ENCODE assay signal across 26 cellular contexts in the genomic region with DNA sequence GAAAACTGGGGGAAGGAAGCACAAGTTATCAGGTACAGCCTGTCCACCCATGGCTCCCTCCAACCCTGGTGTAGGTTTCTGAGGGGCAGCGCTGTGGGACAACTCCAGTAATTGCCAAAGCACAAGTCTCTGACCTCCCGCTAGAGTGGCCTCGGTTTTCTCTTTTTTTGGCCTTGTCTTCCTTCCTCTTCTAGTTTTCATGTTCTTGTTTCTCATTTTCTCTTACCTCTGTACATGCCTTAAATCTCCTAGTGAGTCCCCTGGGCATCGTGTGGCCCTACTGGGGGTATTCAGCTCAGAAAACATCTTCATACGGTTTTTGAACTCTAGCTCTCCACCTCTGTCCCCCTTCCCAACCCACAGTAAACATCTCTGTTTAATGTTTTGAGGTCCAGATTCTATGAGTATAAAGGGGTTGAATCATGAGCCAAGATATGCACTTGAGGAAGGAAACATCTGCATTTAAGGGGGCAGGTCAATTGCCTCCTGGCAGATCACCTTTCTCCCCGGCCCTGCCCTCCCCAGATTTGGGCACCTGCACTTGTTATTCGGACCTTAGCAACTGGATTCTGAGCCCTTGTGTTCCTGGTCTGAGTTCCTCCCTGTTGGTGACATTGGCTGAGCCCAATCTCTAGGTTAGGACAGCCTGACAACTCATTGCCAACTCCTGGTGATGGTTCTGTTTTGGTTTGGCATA. TPM values are rescaled to one million over a fixed set of nuclear protein-coding genes. Genes with fewer than 3 reads are reported as not detected.
DNase-seq lines count a peak whose midpoint lies in the region; ATAC-seq and TF ChIP-seq lines count a peak whose summit lies in the region.
"Had no signal": no experiment of that assay in that cellular context is flagged by ENCODE, and none has a peak within 500 bp of the region (broad histone marks: within the 10 kb centered on the region; RNA-seq: fewer than 3 reads in every experiment).

No MANE protein-coding gene starts in this region.

- H3K36me3 ChIP-seq in breast epithelium (no peaks in the 10 kb centered on the region), mesenchymal stem cell (ENCODE audit: control insufficient read depth in 1 of 2, insufficient read depth in 2 of 2, low read depth in 1 of 2, low read length in 2 of 2) (no peaks in the 10 kb centered on the region)
- H3K36me3 ChIP-seq: cardiac muscle cell, colonic mucosa, esophagus squamous epithelium, neural progenitor cell, uterus had no signal

- peak overlapping the region; percentile 70 to 77 for H3K27ac ChIP-seq in breast epithelium
- no peak overlapping the region for H3K27ac ChIP-seq in mesenchymal stem cell (ENCODE audit: low read length, poor library complexity, severe bottlenecking)
- H3K27ac ChIP-seq: cardiac muscle cell, colonic mucosa, neural progenitor cell had no signal

- no peak overlapping the region for H4K8ac ChIP-seq in mesenchymal stem cell (ENCODE audit: low read length)

- intact Hi-C loops in breast epithelium (cut with DNase I; ENCODE audit: low total_unique reads), result no loop called here
- intact Hi-C loops in MCF 10A (cut with micrococcal nuclease), result no loop called here
- intact Hi-C loops in activated B cell treated with CpG ODN at 0.5 μM for 24 hours (cut with micrococcal nuclease), result loop anchor here (1.0 kb wide), 1 partner anchor 12 kb away; no protein-coding TSS in a partner anchor

- H3K4me1 Mint-ChIP-seq in MCF 10A (ENCODE audit: insufficient read depth, unreplicated experiment) (peaks cover 18% of the 10 kb centered on the region), activated B cell treated with CpG ODN at 0.5 μM for 24 hours (peaks cover 44% of the 10 kb centered on the region)
- H3K4me1 Mint-ChIP-seq: activated CD4-positive, alpha-beta memory T cell treated with anti-CD3 and anti-CD28 coated beads, Interleukin-2, amount 10 ng/mL, durations not matched to agents 7 days and 5 days; activated T-helper 17 cell treated with anti-CD3 and anti-CD28 coated beads, Interleukin-2, amount 50 U/mL, for 72 hours had no signal

- H3K27me3 Mint-ChIP-seq in MCF 10A (ENCODE audit: insufficient read depth, unreplicated experiment), result peaks cover 19% of the 10 kb centered on the region
- no peaks in the 10 kb centered on the region for H3K27me3 Mint-ChIP-seq in activated B cell treated with CpG ODN at 0.5 μM for 24 hours

- H2AFZ ChIP-seq in mesenchymal stem cell (ENCODE audit: low read depth, low read length), result no peak overlapping the region
- H2AFZ ChIP-seq: neural progenitor cell had no signal

- H3K18ac ChIP-seq in mesenchymal stem cell (ENCODE audit: low read depth in 1 of 2, low read length in 2 of 2), result no peak overlapping the region

- POLR2A ChIA-PET in MCF 10A (lab: Yijun Ruan, JAX) (interaction anchor here (0.6 to 1.1 kb wide), 4 partner anchors 9 to 37 kb away, joined by 3 to 14 read pairs (median 4); no protein-coding TSS in a partner anchor), activated B cell treated with CpG ODN at 0.5 μM for 24 hours (lab: Charles Lee) (interaction anchor here (0.9 kb wide), 1 partner anchor 53 kb away, joined by 4 read pairs; no protein-coding TSS in a partner anchor)

- H3K9ac ChIP-seq in mesenchymal stem cell (ENCODE audit: low read length), result no peak overlapping the region
- H3K9ac ChIP-seq: neural progenitor cell had no signal

- peak overlapping the region in 1 of 2 experiments; percentile 15 for H2BK12ac ChIP-seq in mesenchymal stem cell (ENCODE audit: low read length in 2 of 2)

- H3K4ac ChIP-seq in mesenchymal stem cell (ENCODE audit: low read depth in 1 of 2, low read length in 2 of 2), result no peak overlapping the region

- H3K4me3 Mint-ChIP-seq in MCF 10A (ENCODE audit: unreplicated experiment) (no peak overlapping the region), activated B cell treated with CpG ODN at 0.5 μM for 24 hours (peak overlapping the region; percentile 9)
- H3K4me3 Mint-ChIP-seq: activated CD4-positive, alpha-beta memory T cell treated with anti-CD3 and anti-CD28 coated beads, Interleukin-2, amount 10 ng/mL, durations not matched to agents 7 days and 5 days; activated naive CD8-positive, alpha-beta T cell; activated T-helper 17 cell treated with anti-CD3 and anti-CD28 coated beads, Interleukin-2, amount 50 U/mL, for 72 hours; CD8-positive, alpha-beta memory T cell; neural progenitor cell had no signal

- no peak for TF ChIP-seq POLR2A in breast epithelium (IDR thresholded peaks at IDR 0.05)

- no peak overlapping the region for H3K4me2 ChIP-seq in mesenchymal stem cell (ENCODE audit: low read length, poor library complexity, severe bottlenecking)
- H3K4me2 ChIP-seq: neural progenitor cell had no signal

- no peak overlapping the region for H3K4me3 ChIP-seq in breast epithelium
- no peak overlapping the region for H3K4me3 ChIP-seq in mesenchymal stem cell (ENCODE audit: insufficient read depth in 1 of 2, low read depth in 1 of 2, low read length in 2 of 2)
- H3K4me3 ChIP-seq: cardiac muscle cell, colonic mucosa, neural progenitor cell, uterus had no signal

- H3K9me3 ChIP-seq in breast epithelium (no peaks in the 10 kb centered on the region), mesenchymal stem cell (ENCODE audit: control insufficient read depth, low read length) (peaks cover 4% of the 10 kb centered on the region)
- H3K9me3 ChIP-seq: colonic mucosa, esophagus squamous epithelium, uterus had no signal

- H3K4me1 ChIP-seq in breast epithelium, result peaks cover 0 to 13% of the 10 kb centered on the region in 2 donors
- H3K4me1 ChIP-seq in mesenchymal stem cell (ENCODE audit: control insufficient read depth, insufficient read depth, low read depth, low read length), result no peaks in the 10 kb centered on the region
- H3K4me1 ChIP-seq: colonic mucosa had no signal

- H2BK120ac ChIP-seq in mesenchymal stem cell (ENCODE audit: low read depth, low read length), result no peak overlapping the region

- no peak overlapping the region for H2BK5ac ChIP-seq in mesenchymal stem cell (ENCODE audit: low read depth, low read length, poor library complexity, severe bottlenecking)

- H3K27ac Mint-ChIP-seq in MCF 10A (ENCODE audit: low read depth, unreplicated experiment) (no peak overlapping the region), activated B cell treated with CpG ODN at 0.5 μM for 24 hours (peak overlapping the region; percentile 64)
- H3K27ac Mint-ChIP-seq: activated CD4-positive, alpha-beta memory T cell treated with anti-CD3 and anti-CD28 coated beads, Interleukin-2, amount 10 ng/mL, durations not matched to agents 7 days and 5 days; activated naive CD8-positive, alpha-beta T cell; activated T-helper 17 cell treated with anti-CD3 and anti-CD28 coated beads, Interleukin-2, amount 50 U/mL, for 72 hours had no signal

- no peak overlapping the region for H3K23ac ChIP-seq in mesenchymal stem cell (ENCODE audit: low read length in 2 of 2)

- H3K27me3 ChIP-seq in breast epithelium, result no peaks in the 10 kb centered on the region
- H3K27me3 ChIP-seq in mesenchymal stem cell (ENCODE audit: control insufficient read depth in 1 of 2, insufficient read depth in 1 of 2, low read length in 2 of 2), result peaks cover 36 to 65% of the 10 kb centered on the region in 2 experiments
- H3K27me3 ChIP-seq: cardiac muscle cell, colonic mucosa, esophagus squamous epithelium, neural progenitor cell, uterus had no signal

- H3K79me1 ChIP-seq in mesenchymal stem cell (replicated peaks; ENCODE audit: low read length, poor library complexity, severe bottlenecking), result no peaks in the 10 kb centered on the region

- CTCF ChIA-PET in MCF 10A (lab: Yijun Ruan, JAX), result interaction anchor here (0.6 to 1.4 kb wide), 3 partner anchors 42 to 660 kb away, joined by 3 to 6 read pairs (median 5); no protein-coding TSS in a partner anchor
- CTCF ChIA-PET in activated B cell treated with CpG ODN at 0.5 μM for 24 hours (lab: Charles Lee), result interaction anchor here (2.1 kb wide), 1 partner anchor 70 kb away, joined by 8 read pairs; no protein-coding TSS in a partner anchor

- TF ChIP-seq CTCF in breast epithelium (IDR thresholded peaks at IDR 0.05) (no peak), MCF 10A (IDR thresholded peaks at IDR 0.05; ENCODE audit: unreplicated experiment) (no peak), activated B cell treated with CpG ODN at 0.5 μM for 24 hours (IDR thresholded peaks at IDR 0.05) (no peak)

- 96% methylated on average over 5 of the region's 7 CpGs for WGBS in mesenchymal stem cell

- peak; percentile 18 for ATAC-seq in activated B cell treated with CpG ODN at 0.5 μM for 24 hours (ENCODE audit: low read depth)
- ATAC-seq: activated T-helper 17 cell treated with anti-CD3 and anti-CD28 coated beads, Interleukin-2, amount 50 U/mL, for 72 hours had no signal

- no TSS peak for BruUV-seq in MCF 10A (replicated peaks; lab: Mats Ljungman, UMichigan)

- H3K36me3 Mint-ChIP-seq in MCF 10A (ENCODE audit: insufficient read depth, unreplicated experiment) (no peaks in the 10 kb centered on the region), activated B cell treated with CpG ODN at 0.5 μM for 24 hours (ENCODE audit: low read depth) (no peaks in the 10 kb centered on the region)
- H3K36me3 Mint-ChIP-seq: neural progenitor cell had no signal

- H3K9me3 Mint-ChIP-seq in MCF 10A (ENCODE audit: unreplicated experiment) (no peaks in the 10 kb centered on the region), activated B cell treated with CpG ODN at 0.5 μM for 24 hours (no peaks in the 10 kb centered on the region)
- H3K9me3 Mint-ChIP-seq: activated CD4-positive, alpha-beta memory T cell treated with anti-CD3 and anti-CD28 coated beads, Interleukin-2, amount 10 ng/mL, durations not matched to agents 7 days and 5 days; activated T-helper 17 cell treated with anti-CD3 and anti-CD28 coated beads, Interleukin-2, amount 50 U/mL, for 72 hours had no signal

- DNase-seq in breast epithelium (ENCODE audit: low spot score in 2 of 2), result no peak
- no peak for DNase-seq in MCF 10A (ENCODE audit: unreplicated experiment)
- no peak for DNase-seq in activated B cell treated with CpG ODN at 0.5 μM for 24 hours
- DNase-seq in mesenchymal stem cell, result no peak
- no peak for DNase-seq in UCSD-AML1 (lab: John Stamatoyannopoulos, UW; ENCODE audit: unreplicated experiment)
- no peak for DNase-seq in activated CD4-positive, alpha-beta T cell treated with anti-CD3 and anti-CD28 coated beads, Interleukin-2, amount 50 U/mL, for 4 hours
- DNase-seq in activated gamma-delta T cell (lab: John Stamatoyannopoulos, UW), result no peak
- no peak for DNase-seq in NCI-H1694 treated with DMSO at 0.1 percent for 48 hours (lab: John Stamatoyannopoulos, UW)
- DNase-seq: activated CD4-positive, alpha-beta memory T cell treated with anti-CD3 and anti-CD28 coated beads, Interleukin-2, amount 10 ng/mL, durations not matched to agents 7 days and 5 days; activated CD8-positive, alpha-beta memory T cell treated with anti-CD3 and anti-CD28 coated beads, Interleukin-2, amount 50 U/mL, for 48 hours; aorta; CD8-positive, alpha-beta memory T cell; colonic mucosa; esophagus squamous epithelium; foreskin melanocyte; kidney glomerular epithelial cell; mammary epithelial cell; NCI-H1417 treated with DMSO at 0.1 percent for 48 hours; NCI-H748 treated with DMSO at 0.1 percent for 48 hours; right cardiac atrium; stimulated activated CD4-positive, alpha-beta T cell treated with anti-CD3 and anti-CD28 coated beads, Interleukin-2, amount 100 ng/mL, for 48 hours; uterus had no signal

- peak overlapping the region; percentile 54 for H2BK15ac ChIP-seq in mesenchymal stem cell (ENCODE audit: low read depth, poor library complexity, severe bottlenecking)

- H2AK5ac ChIP-seq in mesenchymal stem cell (ENCODE audit: low read length, severe bottlenecking), result no peak overlapping the region

- no peak overlapping the region for H3K14ac ChIP-seq in mesenchymal stem cell (ENCODE audit: low read length in 2 of 2)

- peak overlapping the region; percentile 14 for H4K91ac ChIP-seq in mesenchymal stem cell (ENCODE audit: low read length)

RNA-seq across cellular contexts. Expression of gene LMO2, which starts 8.4 kb away (rescaled TPM):
- total RNA-seq in breast epithelium (10 to 100 TPM; 19.5 to 21.9 (median 20.0) TPM), MCF 10A (2022) (0.66 and 0.89 TPM in 2 replicates), activated B cell treated with CpG ODN at 0.5 μM for 24 hours (29.1 and 34.4 TPM in 2 replicates)
- 0.26 TPM for polyA plus RNA-seq in mesenchymal stem cell (2013, experiment 1 of 2)
- 0.34 TPM for polyA plus RNA-seq in mesenchymal stem cell (2013, experiment 2 of 2)
- total RNA-seq: activated CD4-positive, alpha-beta memory T cell treated with anti-CD3 and anti-CD28 coated beads, Interleukin-2, amount 10 ng/mL, durations not matched to agents 7 days and 5 days; activated T-helper 17 cell treated with anti-CD3 and anti-CD28 coated beads, Interleukin-2, amount 50 U/mL, for 72 hours had no signal
- polyA plus RNA-seq: CD8-positive, alpha-beta memory T cell had no signal

Comparison
In these comparisons a context has a peak if more than half of its experiments do, and no peak if none do; other contexts are left out.
1. RNA of gene LMO2, which starts 8.4 kb away (total RNA-seq): 29.1 to 34.4 TPM in activated B cell treated with CpG ODN at 0.5 μM for 24 hours and 19.5 to 21.9 TPM in breast epithelium; 0.66 to 0.89 TPM in MCF 10A; every median in the first group is over 10 times any median in the second.